In the genomic region with DNA sequence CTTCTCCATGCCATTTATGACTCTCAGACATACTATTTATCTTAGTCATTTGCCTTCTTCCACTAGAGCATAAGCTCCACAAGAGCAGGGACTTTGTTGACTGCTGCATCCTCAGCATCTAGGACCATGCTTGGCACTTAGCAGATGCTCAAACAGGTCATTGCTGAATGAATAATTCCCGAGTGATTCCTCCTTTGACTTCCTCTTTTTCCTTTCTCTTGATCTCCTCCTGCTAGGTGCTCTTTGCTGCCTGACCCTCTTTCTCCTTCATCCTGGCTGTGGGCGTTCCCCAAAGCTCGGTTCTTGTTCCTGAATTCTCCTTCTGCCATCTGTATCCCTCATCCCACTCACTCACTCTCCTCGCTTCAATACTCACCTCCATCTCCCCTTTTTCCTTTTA, we compare ENCODE assay signal across 24 cellular contexts. TPM values are rescaled to one million over a fixed set of nuclear protein-coding genes. Genes with fewer than 3 reads are reported as not detected.
"Had no signal": no experiment of that assay in that cellular context is flagged by ENCODE, and none has a peak within 500 bp of the region (broad histone marks: within the 10 kb centered on the region; RNA-seq: fewer than 3 reads in every experiment).

No MANE protein-coding gene starts in this region.

- H3K4me2 ChIP-seq: smooth muscle cell had no signal

- H3K27ac Mint-ChIP-seq: progenitor cell of endocrine pancreas; stimulated activated naive CD8-positive, alpha-beta T cell treated with anti-CD3 and anti-CD28 coated beads, Interleukin-15, amount 100 ng/mL, for 72 hours had no signal

- H3K27me3 ChIP-seq: right lobe of liver, suprapubic skin, transverse colon, upper lobe of right lung, uterus had no signal

- H3K9ac ChIP-seq: parathyroid adenoma had no signal

- H2AFZ ChIP-seq: parathyroid adenoma had no signal

- H3K27ac ChIP-seq: coronary artery, esophagus squamous epithelium, lower lobe of right lung, parathyroid adenoma, right lobe of liver, suprapubic skin, transverse colon, upper lobe of right lung, uterus had no signal

- ATAC-seq: left ventricle myocardium superior; lower lobe of right lung; naive thymus-derived CD8-positive, alpha-beta T cell; right lobe of liver; stimulated activated naive CD8-positive, alpha-beta T cell treated with anti-CD3 and anti-CD28 coated beads, Interleukin-15, amount 100 ng/mL, for 72 hours; upper lobe of right lung had no signal

- H3K9me3 ChIP-seq: esophagus squamous epithelium, lower lobe of right lung, right lobe of liver, suprapubic skin, transverse colon, upper lobe of right lung, uterus had no signal

- H3K4me3 Mint-ChIP-seq: stimulated activated naive CD8-positive, alpha-beta T cell treated with anti-CD3 and anti-CD28 coated beads, Interleukin-15, amount 100 ng/mL, for 72 hours had no signal

- H3K36me3 ChIP-seq: esophagus squamous epithelium, lower lobe of right lung, right lobe of liver, suprapubic skin, transverse colon, upper lobe of right lung, uterus had no signal

- H3K4me3 ChIP-seq: coronary artery, esophagus squamous epithelium, lower lobe of right lung, right lobe of liver, smooth muscle cell, suprapubic skin, transverse colon, upper lobe of right lung, uterus had no signal

- H3K36me3 Mint-ChIP-seq: naive thymus-derived CD8-positive, alpha-beta T cell had no signal

- H3K4me1 ChIP-seq: esophagus squamous epithelium, parathyroid adenoma, right lobe of liver, suprapubic skin, transverse colon, upper lobe of right lung, uterus had no signal

- H3K79me2 ChIP-seq: parathyroid adenoma had no signal

- DNase-seq: dermis blood vessel endothelial cell; effector memory CD4-positive, alpha-beta T cell; erythroblast; esophagus squamous epithelium; left ventricle myocardium superior; lower lobe of right lung; naive thymus-derived CD8-positive, alpha-beta T cell; right lobe of liver; stimulated activated CD4-positive, alpha-beta T cell treated with anti-CD3 and anti-CD28 coated beads, Interleukin-12 subunit alpha, Interleukin-12 subunit beta, amount 100 ng/mL, for 4 hours; stimulated activated CD4-positive, alpha-beta T cell treated with anti-CD3 and anti-CD28 coated beads, Interleukin-1b, Interleukin-23, amount 100 ng/mL, for 48 hours; stimulated activated CD4-positive, alpha-beta T cell treated with anti-CD3 and anti-CD28 coated beads, Interleukin-4, amount 100 ng/mL, for 1 hour; stimulated activated CD8-positive, alpha-beta memory T cell treated with anti-CD3 and anti-CD28 coated beads, Interleukin-4, amount 100 ng/mL, for 48 hours; stimulated activated naive CD4-positive, alpha-beta T cell; stimulated activated naive CD8-positive, alpha-beta T cell treated with anti-CD3 and anti-CD28 coated beads, Interleukin-15, amount 100 ng/mL, for 72 hours; transverse colon; upper lobe of right lung; uterus had no signal

RNA-seq across cellular contexts. Expression of gene SYT6, which starts 23.5 kb away (rescaled TPM):
- total RNA-seq: dermis blood vessel endothelial cell; esophagus squamous epithelium; left ventricle myocardium superior; lower lobe of right lung; mesenteric fat pad; naive thymus-derived CD8-positive, alpha-beta T cell; right lobe of liver; smooth muscle cell; upper lobe of right lung had no signal
- polyA plus RNA-seq: keratinocyte; naive thymus-derived CD8-positive, alpha-beta T cell; smooth muscle cell had no signal
